17 cellular contexts compared by ENCODE assay signal in genomic region chr5:125422342-125422741, GRCh38.
DNase-seq lines count a peak whose midpoint lies in the region; ATAC-seq, FAIRE-seq and TF ChIP-seq lines count a peak whose summit lies in the region.
"Had no signal": no experiment of that assay in that cellular context is flagged by ENCODE, and none has a peak within 500 bp of the region (broad histone marks: within the 10 kb centered on the region; RNA-seq: fewer than 3 reads in every experiment).

No MANE protein-coding gene starts in this region.

- H4K20me1 ChIP-seq in GM23338 (replicated peaks; ENCODE audit: insufficient read depth), result no peaks in the 10 kb centered on the region
- H4K20me1 ChIP-seq in neural progenitor cell (ENCODE audit: low read depth), result no peaks in the 10 kb centered on the region

- H3K9me2 ChIP-seq in GM23338 (ENCODE audit: insufficient read depth), result no peaks in the 10 kb centered on the region

- H3K27me3 Mint-ChIP-seq in GM23338 (ENCODE audit: insufficient read depth, low read depth, poor library complexity), result peaks cover 1% of the 10 kb centered on the region
- peaks cover 2% of the 10 kb centered on the region for H3K27me3 Mint-ChIP-seq in neural progenitor cell (ENCODE audit: insufficient read depth, low read depth)
- no peaks in the 10 kb centered on the region for H3K27me3 Mint-ChIP-seq in T-cell
- H3K27me3 Mint-ChIP-seq: CD4-positive, alpha-beta T cell had no signal

- no peaks in the 10 kb centered on the region for H3K79me2 ChIP-seq in GM23338 (replicated peaks; ENCODE audit: insufficient read depth)
- H3K79me2 ChIP-seq in neural progenitor cell (ENCODE audit: low read depth), result no peaks in the 10 kb centered on the region

- ATAC-seq in GM23338 (peak; percentile 55), Panc1 (no peak), GM21528 (IDR thresholded peaks at IDR 0.05; ENCODE audit: low FRiP score, unreplicated experiment) (no peak), T-cell (replicated peaks in 1 of 4) (no peak)

- H3K9me3 Mint-ChIP-seq in GM23338 (no peaks in the 10 kb centered on the region), neural progenitor cell (peaks cover 16% of the 10 kb centered on the region), T-cell (peaks cover 0 to 5% (median 0%) of the 10 kb centered on the region in 3 donors)

- H3K4me3 ChIP-seq in A673 (ENCODE audit: low read depth, low read length, poor library complexity, severe bottlenecking) (no peak overlapping the region), GM23338 (no peak overlapping the region), Panc1 (ENCODE audit: low read depth in 2 of 2, low read length in 2 of 2) (no peak overlapping the region), neural progenitor cell (no peak overlapping the region), small intestine (ENCODE audit: low read depth in 1 of 2, low read length in 2 of 2) (no peak overlapping the region)
- H3K4me3 ChIP-seq: HAP-1 had no signal

- intact Hi-C loops in A673 (cut with micrococcal nuclease; ENCODE audit: unreplicated experiment), result no loop called here
- intact Hi-C loops in Panc1 (cut with micrococcal nuclease; ENCODE audit: unreplicated experiment), result loop anchor here (5.0 kb wide), 1 partner anchor 60 kb away; no protein-coding TSS in a partner anchor

- BruUV-seq in A673 (replicated peaks; lab: Mats Ljungman, UMichigan), result no TSS peak
- BruUV-seq in Panc1 (replicated peaks; lab: Mats Ljungman, UMichigan), result no TSS peak

- H3K36me3 Mint-ChIP-seq in GM23338 (ENCODE audit: low read depth), result no peaks in the 10 kb centered on the region
- H3K36me3 Mint-ChIP-seq in neural progenitor cell, result peaks cover 7% of the 10 kb centered on the region
- no peaks in the 10 kb centered on the region for H3K36me3 Mint-ChIP-seq in T-cell

- TF ChIP-seq CTCF in A673 (conservative IDR thresholded peaks at IDR 0.05; ENCODE audit: low read depth, low read length) (no peak), GM23338 (conservative IDR thresholded peaks at IDR 0.05; ENCODE audit: low read depth in 2 of 2) (no peak), Panc1 (IDR thresholded peaks at IDR 0.05) (no peak), neural progenitor cell (IDR thresholded peaks at IDR 0.05) (no peak)

- H3K36me3 ChIP-seq in A673 (ENCODE audit: insufficient read depth, low read length, poor library complexity, severe bottlenecking), result no peaks in the 10 kb centered on the region
- H3K36me3 ChIP-seq in GM23338 (ENCODE audit: insufficient read depth), result no peaks in the 10 kb centered on the region
- no peaks in the 10 kb centered on the region for H3K36me3 ChIP-seq in Panc1 (ENCODE audit: control insufficient read depth, insufficient read depth, low read length)
- H3K36me3 ChIP-seq in neural progenitor cell, result no peaks in the 10 kb centered on the region
- H3K36me3 ChIP-seq in small intestine (ENCODE audit: control insufficient read depth in 2 of 2, insufficient read depth in 2 of 2, low read length in 2 of 2), result no peaks in the 10 kb centered on the region
- H3K36me3 ChIP-seq: HAP-1 had no signal

- H3K27ac ChIP-seq in A673 (ENCODE audit: low read depth, low read length, poor library complexity, severe bottlenecking) (no peak overlapping the region), GM23338 (ENCODE audit: low read depth) (no peak overlapping the region), Panc1 (ENCODE audit: low read length) (peak overlapping the region; percentile 72), neural progenitor cell (no peak overlapping the region), small intestine (ENCODE audit: low read depth in 1 of 2, low read length in 1 of 2) (no peak overlapping the region)
- H3K27ac ChIP-seq: C4-2B had no signal

- H3K4me3 Mint-ChIP-seq in GM23338 (no peak overlapping the region), neural progenitor cell (no peak overlapping the region), T-cell (no peak overlapping the region)
- H3K4me3 Mint-ChIP-seq: CD4-positive, alpha-beta T cell had no signal

- H3F3A ChIP-seq in GM23338 (replicated peaks; ENCODE audit: low read depth), result no peaks in the 10 kb centered on the region
- no peaks in the 10 kb centered on the region for H3F3A ChIP-seq in neural progenitor cell (ENCODE audit: low read depth)

- peaks cover 30% of the 10 kb centered on the region for H3K4me1 Mint-ChIP-seq in GM23338
- peaks cover 47% of the 10 kb centered on the region for H3K4me1 Mint-ChIP-seq in neural progenitor cell
- no peaks in the 10 kb centered on the region for H3K4me1 Mint-ChIP-seq in T-cell

- H2AFZ ChIP-seq in GM23338, result no peak overlapping the region
- H2AFZ ChIP-seq in neural progenitor cell (replicated peaks), result no peak overlapping the region

- FAIRE-seq in small intestine (lab: Jason Lieb, UNC), result no peak
- FAIRE-seq: A204.1, D721Med, G401.6, GM12891, H1 had no signal

- CTCF ChIA-PET in A673 (lab: Charles Lee), result interaction anchor here (0.7 kb wide), 1 partner anchor 10 kb away, joined by 3 read pairs; no protein-coding TSS in a partner anchor
- CTCF ChIA-PET in Panc1 (lab: Charles Lee), result no interaction called here
- CTCF ChIA-PET in T-cell (lab: Charles Lee), result no interaction called here

- H3K4me2 ChIP-seq in GM23338 (no peak overlapping the region), neural progenitor cell (no peak overlapping the region)

- in situ Hi-C loops in Panc1 (cut with HindIII; ENCODE audit: low pct_unique_long_range_greater_than_20kb, low sequenced_read_pairs), result no loop called here

- H3K27me3 ChIP-seq in A673 (replicated peaks; ENCODE audit: insufficient read depth, low read depth, low read length, poor library complexity) (no peaks in the 10 kb centered on the region), GM23338 (ENCODE audit: insufficient read depth) (no peaks in the 10 kb centered on the region), Panc1 (ENCODE audit: control insufficient read depth, insufficient read depth, low read length) (no peaks in the 10 kb centered on the region), neural progenitor cell (no peaks in the 10 kb centered on the region), small intestine (ENCODE audit: control insufficient read depth in 2 of 2, insufficient read depth in 2 of 2, low read length in 2 of 2) (no peaks in the 10 kb centered on the region)

- POLR2A ChIA-PET in A673 (lab: Charles Lee; ENCODE audit: low non-redundant PET), result interaction anchor here (0.7 to 0.9 kb wide), 2 partner anchors 13 to 1356 kb away, joined by 3 to 4 read pairs; no protein-coding TSS in a partner anchor
- POLR2A ChIA-PET in Panc1 (lab: Charles Lee), result no interaction called here
- POLR2A ChIA-PET in T-cell (lab: Charles Lee), result no interaction called here

- H3K9me3 ChIP-seq in A673 (ENCODE audit: low read depth, low read length, poor library complexity, severe bottlenecking), result no peaks in the 10 kb centered on the region
- no peaks in the 10 kb centered on the region for H3K9me3 ChIP-seq in Panc1 (ENCODE audit: control insufficient read depth, insufficient read depth, low read depth, low read length)
- H3K9me3 ChIP-seq in neural progenitor cell (ENCODE audit: low read depth), result no peaks in the 10 kb centered on the region
- H3K9me3 ChIP-seq in small intestine (ENCODE audit: control insufficient read depth, low read depth), result no peaks in the 10 kb centered on the region
- H3K9me3 ChIP-seq: Caco-2, HAP-1 had no signal

- no peak overlapping the region for H3K27ac Mint-ChIP-seq in GM23338
- no peak overlapping the region for H3K27ac Mint-ChIP-seq in neural progenitor cell
- no peak overlapping the region for H3K27ac Mint-ChIP-seq in T-cell
- H3K27ac Mint-ChIP-seq: CD4-positive, alpha-beta T cell had no signal

- WGBS in small intestine, 3 donors, result 77 to 90% (median 88%) methylated on average over 5 of the region's 5 CpGs

- no peak overlapping the region for H3K9ac ChIP-seq in neural progenitor cell

- peaks cover 37% of the 10 kb centered on the region for H3K4me1 ChIP-seq in A673 (ENCODE audit: insufficient read depth, low read length, poor library complexity, severe bottlenecking)
- peaks cover 16% of the 10 kb centered on the region; the same call in 1 of the 2 replicates for H3K4me1 ChIP-seq in GM23338 (ENCODE audit: insufficient read depth)
- H3K4me1 ChIP-seq in Panc1 (ENCODE audit: control insufficient read depth, insufficient read depth, low read length), result peaks cover 18% of the 10 kb centered on the region; the same call in 1 of the 2 replicates
- H3K4me1 ChIP-seq in neural progenitor cell, result peaks cover 20% of the 10 kb centered on the region
- no peaks in the 10 kb centered on the region for H3K4me1 ChIP-seq in small intestine (ENCODE audit: control insufficient read depth in 2 of 2, insufficient read depth in 1 of 2, low read depth in 1 of 2, low read length in 1 of 2)
- H3K4me1 ChIP-seq: Caco-2, HAP-1 had no signal

- peak; percentile 76 for DNase-seq in A673 (ENCODE audit: low spot score)
- peak; percentile 33 for DNase-seq in GM23338 (ENCODE audit: low spot score)
- DNase-seq in Panc1 (ENCODE audit: low read depth, low spot score), result no peak
- DNase-seq in neural progenitor cell (ENCODE audit: low spot score), result peak; percentile 39
- no peak for DNase-seq in small intestine
- no peak for DNase-seq in T-cell
- DNase-seq: AML-193; Caco-2; CD4-positive, alpha-beta T cell had no signal

TF ChIP-seq in GM23338, 12 proteins besides CTCF, POLR2A, EP300 and RAD21:
- TF ChIP-seq EZH2 (IDR thresholded peaks at IDR 0.05; ENCODE audit: low read depth, unreplicated experiment) (no peak), NANOG (IDR thresholded peaks at IDR 0.05; ENCODE audit: borderline replicate concordance) (no peak), EZH2phosphoT487 (IDR thresholded peaks at IDR 0.05; ENCODE audit: unreplicated experiment) (no peak)

Comparison
In these comparisons a context has a peak if more than half of its experiments do, and no peak if none do; other contexts are left out.
1. DNase-seq: peak in A673 (single experiment), GM23338 (single experiment) and neural progenitor cell (single experiment); none in Panc1 (single experiment), small intestine (single experiment) and T-cell (0 of 34).